Comparison of ENCODE assay signal across 21 cellular contexts in the genomic region with DNA sequence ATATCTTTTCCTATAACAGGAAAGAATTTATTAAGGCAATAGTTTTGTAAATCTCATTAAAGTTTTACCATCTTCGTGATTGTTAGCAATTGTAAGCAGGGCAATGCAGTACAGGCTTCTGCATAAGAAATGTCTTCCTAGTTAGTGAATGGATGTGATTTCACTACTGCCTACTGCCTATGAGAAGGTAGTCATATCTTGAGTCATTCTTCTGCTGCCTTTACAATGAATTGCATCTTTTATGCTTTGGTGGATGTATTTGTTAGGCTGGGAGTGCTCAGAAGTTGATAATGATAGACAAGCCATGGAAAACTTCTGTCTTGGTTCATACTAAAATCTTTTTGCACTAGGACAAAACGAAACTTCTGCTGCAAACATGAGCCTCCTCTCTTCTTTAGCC.
DNase-seq lines count a peak whose midpoint lies in the region; ATAC-seq, FAIRE-seq and TF ChIP-seq lines count a peak whose summit lies in the region.
"Had no signal": no experiment of that assay in that cellular context is flagged by ENCODE, and none has a peak within 500 bp of the region (broad histone marks: within the 10 kb centered on the region; RNA-seq: fewer than 3 reads in every experiment).

No MANE protein-coding gene starts in this region.

- ATAC-seq in GM21825 (IDR thresholded peaks at IDR 0.05; ENCODE audit: unreplicated experiment), result no peak

- H3K9me3 Mint-ChIP-seq in astrocyte (ENCODE audit: unreplicated experiment), result no peaks in the 10 kb centered on the region
- H3K9me3 Mint-ChIP-seq in activated CD4-positive, alpha-beta T cell treated with anti-CD3 and anti-CD28 coated beads, Interleukin-2, amount 10 ng/mL, durations not matched to agents 7 days and 5 days, result no peaks in the 10 kb centered on the region

- H3K79me2 ChIP-seq in astrocyte (ENCODE audit: insufficient read depth, low read length) (peaks cover 29% of the 10 kb centered on the region), osteoblast (ENCODE audit: insufficient read depth, low read length) (peaks cover 49% of the 10 kb centered on the region)

- H3K27me3 Mint-ChIP-seq in astrocyte (ENCODE audit: low read depth, unreplicated experiment), result no peaks in the 10 kb centered on the region
- no peaks in the 10 kb centered on the region for H3K27me3 Mint-ChIP-seq in activated CD4-positive, alpha-beta T cell treated with anti-CD3 and anti-CD28 coated beads, Interleukin-2, amount 10 ng/mL, durations not matched to agents 7 days and 5 days
- H3K27me3 Mint-ChIP-seq: CD4-positive, CD25-positive, alpha-beta regulatory T cell had no signal

- H3K4me2 ChIP-seq in astrocyte (ENCODE audit: low read length) (no peak overlapping the region), osteoblast (ENCODE audit: insufficient read depth, low read length) (no peak overlapping the region)
- H3K4me2 ChIP-seq: BLaER1 had no signal

- no peak for TF ChIP-seq POLR2A in H54 (IDR thresholded peaks at IDR 0.05; ENCODE audit: low read depth, low read length)

- H3K4me1 Mint-ChIP-seq in astrocyte (ENCODE audit: low read depth, unreplicated experiment), result peaks cover 6% of the 10 kb centered on the region
- H3K4me1 Mint-ChIP-seq in activated CD4-positive, alpha-beta T cell treated with anti-CD3 and anti-CD28 coated beads, Interleukin-2, amount 10 ng/mL, durations not matched to agents 7 days and 5 days, result no peaks in the 10 kb centered on the region
- H3K4me1 Mint-ChIP-seq: CD4-positive, CD25-positive, alpha-beta regulatory T cell had no signal

- no peak for DNase-seq in H54 (ENCODE audit: insufficient read length, low spot score)
- DNase-seq in astrocyte (ENCODE audit: low read depth), result no peak
- DNase-seq in fibroblast of mammary gland (ENCODE audit: low read depth), result peak; percentile 50
- DNase-seq in osteoblast (ENCODE audit: insufficient read length, low spot score, missing footprints), result no peak
- no peak for DNase-seq in activated CD4-positive, alpha-beta T cell treated with anti-CD3 and anti-CD28 coated beads, Interleukin-2, amount 10 ng/mL, durations not matched to agents 7 days and 5 days
- no peak for DNase-seq in HuH-7 (ENCODE audit: low spot score)
- DNase-seq: CD4-positive, CD25-positive, alpha-beta regulatory T cell; Karpas-422; NCI-H1092; NCI-H1436; NCI-H187; NCI-H2081 treated with DMSO at 0.1 percent for 48 hours; NCI-H2171; NCI-H226; NCI-H510A; SHP77 had no signal

- no peaks in the 10 kb centered on the region for H3K9me3 ChIP-seq in astrocyte (ENCODE audit: insufficient read depth, low read depth, low read length)
- no peaks in the 10 kb centered on the region for H3K9me3 ChIP-seq in osteoblast (ENCODE audit: low read depth, low read length)
- H3K9me3 ChIP-seq: BLaER1 had no signal

- H3K4me1 ChIP-seq in astrocyte (ENCODE audit: insufficient read depth, low read length) (peaks cover 16% of the 10 kb centered on the region), osteoblast (ENCODE audit: insufficient read depth, low read length) (peaks cover 47% of the 10 kb centered on the region)
- H3K4me1 ChIP-seq: BLaER1 had no signal

- no peak overlapping the region for H2AFZ ChIP-seq in astrocyte (ENCODE audit: low read depth, low read length)
- no peak overlapping the region for H2AFZ ChIP-seq in osteoblast (ENCODE audit: low read length)

- H3K4me3 Mint-ChIP-seq in astrocyte (ENCODE audit: unreplicated experiment), result no peak overlapping the region
- no peak overlapping the region for H3K4me3 Mint-ChIP-seq in activated CD4-positive, alpha-beta T cell treated with anti-CD3 and anti-CD28 coated beads, Interleukin-2, amount 10 ng/mL, durations not matched to agents 7 days and 5 days
- H3K4me3 Mint-ChIP-seq: CD4-positive, CD25-positive, alpha-beta regulatory T cell had no signal

- H3K27ac ChIP-seq in astrocyte (ENCODE audit: low read depth, low read length) (no peak overlapping the region), osteoblast (ENCODE audit: low read depth, low read length) (peak overlapping the region; percentile 1)
- H3K27ac ChIP-seq: BLaER1, HL-60, RWPE1 had no signal

- CTCF ChIA-PET in activated CD4-positive, alpha-beta T cell treated with anti-CD3 and anti-CD28 coated beads, Interleukin-2, amount 10 ng/mL, durations not matched to agents 7 days and 5 days (lab: Charles Lee), result no interaction called here

- peaks cover 5% of the 10 kb centered on the region for H3K36me3 ChIP-seq in astrocyte (ENCODE audit: insufficient read depth, low read length)
- H3K36me3 ChIP-seq in osteoblast (ENCODE audit: insufficient read depth, low read length), result peaks cover 12% of the 10 kb centered on the region
- H3K36me3 ChIP-seq: BLaER1 had no signal

- H4K20me1 ChIP-seq in astrocyte (ENCODE audit: insufficient read depth, low read length) (no peaks in the 10 kb centered on the region), osteoblast (ENCODE audit: insufficient read depth, low read length) (no peaks in the 10 kb centered on the region)
- H4K20me1 ChIP-seq: BLaER1 had no signal

- POLR2A ChIA-PET in activated CD4-positive, alpha-beta T cell treated with anti-CD3 and anti-CD28 coated beads, Interleukin-2, amount 10 ng/mL, durations not matched to agents 7 days and 5 days (lab: Charles Lee), result no interaction called here

- TF ChIP-seq CTCF in astrocyte (IDR thresholded peaks at IDR 0.05; ENCODE audit: insufficient read depth, low read depth, low read length) (no peak), fibroblast of mammary gland (conservative IDR thresholded peaks at IDR 0.05; ENCODE audit: control insufficient read depth, insufficient read depth, low read depth, low read length) (no peak), osteoblast (IDR thresholded peaks at IDR 0.05; ENCODE audit: extremely low read depth, low read depth, low read length) (no peak)

- no peaks in the 10 kb centered on the region for H3K36me3 Mint-ChIP-seq in astrocyte (ENCODE audit: low read depth, unreplicated experiment)
- no peaks in the 10 kb centered on the region for H3K36me3 Mint-ChIP-seq in activated CD4-positive, alpha-beta T cell treated with anti-CD3 and anti-CD28 coated beads, Interleukin-2, amount 10 ng/mL, durations not matched to agents 7 days and 5 days (ENCODE audit: low read depth)
- H3K36me3 Mint-ChIP-seq: CD4-positive, CD25-positive, alpha-beta regulatory T cell had no signal

- no peak overlapping the region for H3K9ac ChIP-seq in astrocyte (ENCODE audit: low read length)
- H3K9ac ChIP-seq: BLaER1 had no signal

- H3K27me3 ChIP-seq in astrocyte (ENCODE audit: insufficient read depth, low read length) (no peaks in the 10 kb centered on the region), osteoblast (ENCODE audit: insufficient read depth, low read length) (no peaks in the 10 kb centered on the region)
- H3K27me3 ChIP-seq: BLaER1 had no signal

- H3K4me3 ChIP-seq in astrocyte (ENCODE audit: insufficient read depth, low read depth, low read length) (no peak overlapping the region), fibroblast of mammary gland (ENCODE audit: control insufficient read depth, low read depth, low read length) (no peak overlapping the region), osteoblast (ENCODE audit: insufficient read depth, low read length) (no peak overlapping the region)
- H3K4me3 ChIP-seq: BLaER1 had no signal

- H3K27ac Mint-ChIP-seq in astrocyte (ENCODE audit: unreplicated experiment), result no peak overlapping the region
- no peak overlapping the region for H3K27ac Mint-ChIP-seq in activated CD4-positive, alpha-beta T cell treated with anti-CD3 and anti-CD28 coated beads, Interleukin-2, amount 10 ng/mL, durations not matched to agents 7 days and 5 days
- H3K27ac Mint-ChIP-seq: CD4-positive, CD25-positive, alpha-beta regulatory T cell had no signal

- FAIRE-seq in H54 (lab: Jason Lieb, UNC) (peak; percentile 83), astrocyte (lab: Jason Lieb, UNC) (peak; percentile 5)
- FAIRE-seq: D721Med had no signal
